ENCODE assay signal across 10 cellular contexts in the genomic region with DNA sequence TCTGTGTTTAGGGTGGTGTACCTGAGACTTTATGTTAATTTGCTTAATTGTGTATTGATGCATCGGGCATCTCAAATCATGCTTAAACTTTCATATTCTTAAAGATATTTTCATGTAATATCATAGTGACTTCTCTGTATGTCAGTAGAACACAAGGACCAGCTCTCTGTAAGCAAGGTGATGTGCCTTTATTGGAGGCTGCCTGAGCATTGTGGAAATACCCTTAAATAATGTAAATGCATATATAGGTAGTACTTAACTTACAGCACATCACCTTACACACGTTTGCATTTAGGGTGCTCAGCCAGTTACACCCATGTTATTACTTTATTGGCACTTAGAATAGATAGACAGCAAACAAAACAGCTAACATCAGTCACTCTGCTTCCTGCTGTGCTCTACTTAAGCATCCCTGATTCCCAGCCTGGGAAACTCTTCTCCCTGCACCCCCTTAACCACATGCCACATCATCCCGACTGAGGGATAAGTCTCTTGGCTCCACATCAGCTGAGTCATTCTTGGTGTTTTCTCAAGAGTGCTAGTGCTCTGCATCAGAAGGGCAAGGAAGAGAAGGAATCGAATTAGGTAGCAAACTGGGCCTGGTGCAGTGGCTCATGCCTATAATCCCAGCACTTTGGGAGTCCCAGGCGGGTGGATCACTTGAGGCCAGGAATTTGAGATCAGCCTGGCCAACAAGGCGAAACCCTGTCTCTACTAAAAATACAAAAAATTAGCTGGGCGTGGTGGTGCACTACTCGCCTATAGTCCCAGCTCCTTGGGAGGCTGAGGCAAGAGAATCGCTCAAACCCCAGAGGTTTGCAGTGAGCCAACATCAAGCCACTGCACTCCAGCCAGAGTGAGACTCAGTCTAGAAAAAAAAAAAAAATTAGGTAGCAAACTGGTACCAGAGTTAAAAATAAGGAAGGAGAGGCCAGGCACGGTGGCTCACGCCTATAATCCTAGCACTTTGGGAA.
A peak's percentile ranks its signal among the peaks of the same experiment; 100 is the strongest.
DNase-seq lines count a peak whose midpoint lies in the region; ATAC-seq, FAIRE-seq and TF ChIP-seq lines count a peak whose summit lies in the region.
"Had no signal": no experiment of that assay in that cellular context is flagged by ENCODE, and none has a peak within 500 bp of the region (broad histone marks: within the 10 kb centered on the region; RNA-seq: fewer than 3 reads in every experiment).

No MANE protein-coding gene starts in this region.

- H3K36me3 ChIP-seq in mammary epithelial cell (ENCODE audit: insufficient read depth, low read length) (peaks cover 5% of the 10 kb centered on the region), tibial artery (no peaks in the 10 kb centered on the region)

- no peak overlapping the region for H3K27ac Mint-ChIP-seq in mesothelial cell of epicardium

- no peaks in the 10 kb centered on the region for H3K27me3 Mint-ChIP-seq in mesothelial cell of epicardium (ENCODE audit: low read depth)

- H3K9me3 ChIP-seq in mammary epithelial cell (replicated peaks; ENCODE audit: insufficient read depth, low read length) (no peaks in the 10 kb centered on the region), tibial artery (no peaks in the 10 kb centered on the region)

- dilution Hi-C loops in mammary epithelial cell (cut with HindIII; ENCODE audit: low sequenced_read_pairs), result no loop called here

- TF ChIP-seq CTCF in mammary epithelial cell (conservative IDR thresholded peaks at IDR 0.05 in 1 of 2, IDR thresholded peaks at IDR 0.05 in 1 of 2; ENCODE audit: extremely low read depth in 1 of 2, insufficient read depth in 1 of 2, low read depth in 1 of 2, low read length in 2 of 2) (no peak), tibial artery (IDR thresholded peaks at IDR 0.05) (no peak), mesothelial cell of epicardium (IDR thresholded peaks at IDR 0.05; ENCODE audit: unreplicated experiment) (no peak)

- CTCF ChIA-PET in mammary epithelial cell (lab: Charles Lee; ENCODE audit: low non-redundant PET), result no interaction called here

- BruUV-seq in mammary epithelial cell (replicated peaks; lab: Mats Ljungman, UMichigan), result no TSS peak

- H3K9ac ChIP-seq in mammary epithelial cell (ENCODE audit: insufficient read depth, low read length), result no peak overlapping the region

- intact Hi-C loops in mammary epithelial cell (cut with micrococcal nuclease), result no loop called here
- intact Hi-C loops in tibial artery (cut with DNase I; ENCODE audit: low total_unique reads), result no loop called here

- peak; percentile 95 for FAIRE-seq in HTR-8/SVneo (lab: Jason Lieb, UNC)

- peaks cover 6% of the 10 kb centered on the region for H3K9me3 Mint-ChIP-seq in mesothelial cell of epicardium

- H3K4me1 ChIP-seq in mammary epithelial cell (ENCODE audit: insufficient read depth, low read length) (peaks cover 21% of the 10 kb centered on the region), tibial artery (peaks cover 0 to 61% (median 32%) of the 10 kb centered on the region in 4 donors)

- H3K27ac ChIP-seq in mammary epithelial cell (ENCODE audit: insufficient read depth, low read depth, low read length) (peak overlapping the region; percentile 49), tibial artery (peak overlapping the region; percentile 80 to 85)

- DNase-seq in HTR-8/SVneo (ENCODE audit: insufficient read length, low spot score) (peak; percentile 83), mammary epithelial cell (peak; percentile 97), islet precursor cell (peak; percentile 77), tibial artery (peak; percentile 84 to 86), left lobe of liver (ENCODE audit: low spot score) (no peak), NAMALWA (ENCODE audit: low spot score) (no peak), mesothelial cell of epicardium (ENCODE audit: low spot score in 2 of 2, unreplicated experiment in 2 of 2) (no peak)
- DNase-seq: posterior cingulate gyrus, T-helper 9 cell had no signal

- no peaks in the 10 kb centered on the region for H4K20me1 ChIP-seq in mammary epithelial cell (ENCODE audit: insufficient read depth, low read length)

- no peak overlapping the region for H3K4me3 Mint-ChIP-seq in mesothelial cell of epicardium

- peaks cover 22% of the 10 kb centered on the region for H3K4me1 Mint-ChIP-seq in mesothelial cell of epicardium

- H3K4me3 ChIP-seq in mammary epithelial cell (replicated peaks in 1 of 3; ENCODE audit: insufficient read depth in 1 of 3, low read depth in 2 of 3, low read length in 3 of 3) (no peak overlapping the region), tibial artery (no peak overlapping the region)

- ATAC-seq in left lobe of liver, result no peak
- no peak for ATAC-seq in GM21390 (IDR thresholded peaks at IDR 0.05; ENCODE audit: unreplicated experiment)

- peaks cover 5% of the 10 kb centered on the region for H3K36me3 Mint-ChIP-seq in mesothelial cell of epicardium

- H2AFZ ChIP-seq in mammary epithelial cell (ENCODE audit: low read depth, low read length), result no peak overlapping the region

- H3K4me2 ChIP-seq in mammary epithelial cell (ENCODE audit: insufficient read depth, low read depth, low read length), result no peak overlapping the region

- peaks cover 16% of the 10 kb centered on the region for H3K79me2 ChIP-seq in mammary epithelial cell (ENCODE audit: insufficient read depth, low read length)

- in situ Hi-C loops in mammary epithelial cell (cut with MboI; ENCODE audit: low sequenced_read_pairs in 2 of 2), result no loop called here

- no peaks in the 10 kb centered on the region for H3K27me3 ChIP-seq in mammary epithelial cell (ENCODE audit: insufficient read depth, low read length)
- no peaks in the 10 kb centered on the region for H3K27me3 ChIP-seq in tibial artery

- WGBS in mammary epithelial cell (ENCODE audit: low coverage, missing lambda C conversion rate), result 59% methylated on average over 10 of the region's 11 CpGs

Comparison
In these comparisons a context has a peak if more than half of its experiments do, and no peak if none do; other contexts are left out.
1. DNase-seq: peak in HTR-8/SVneo (single experiment), mammary epithelial cell (single experiment), islet precursor cell (single experiment) and tibial artery (2 of 2); none in left lobe of liver (single experiment), NAMALWA (single experiment) and mesothelial cell of epicardium (0 of 2).